In the genomic region with DNA sequence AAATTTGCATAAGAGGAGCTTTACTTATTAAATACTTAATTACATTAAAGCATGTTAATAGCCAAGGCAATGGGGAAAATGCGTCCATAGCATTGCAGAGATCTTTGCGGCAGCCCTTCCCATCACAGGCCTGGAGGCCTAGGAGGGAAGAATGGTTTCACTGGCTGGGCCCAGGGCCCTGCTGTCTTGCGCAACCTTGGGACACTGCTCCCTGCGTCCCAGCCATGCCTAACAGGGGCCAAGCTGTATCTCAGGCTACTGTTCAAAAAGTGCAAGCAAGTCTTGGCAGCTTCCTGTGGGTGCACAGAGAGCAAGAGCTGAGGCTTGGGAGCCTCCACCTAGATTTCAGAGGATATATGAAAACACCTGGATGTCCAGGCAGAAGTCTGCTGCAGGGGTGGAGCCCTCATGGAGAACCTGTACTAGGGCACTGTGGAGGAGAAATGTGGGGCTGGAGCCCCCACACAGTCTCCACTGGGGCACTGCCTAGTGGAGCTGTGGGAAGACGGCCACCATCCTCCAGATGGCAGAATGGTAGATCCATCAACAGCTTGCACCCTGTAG, we compare ENCODE assay signal across 2 cellular contexts.
TF ChIP-seq lines count a peak whose summit lies in the region.

No MANE protein-coding gene starts in this region.

TF ChIP-seq in HCT116, 20 proteins besides CTCF, POLR2A, EP300 and RAD21:
- TF ChIP-seq ZNF274 (IDR thresholded peaks at IDR 0.05; ENCODE audit: low read depth, low read length), result no peak
- peak; percentile 23; the same call in 1 of the 2 replicates for TF ChIP-seq CBX3 (IDR thresholded peaks at IDR 0.05; ENCODE audit: low read depth)

TF ChIP-seq in GM12878, 131 proteins besides CTCF, POLR2A, EP300 and RAD21:
- TF ChIP-seq CHD1 (IDR thresholded peaks at IDR 0.05; ENCODE audit: low read depth, low read length) (no peak), ATF7 (IDR thresholded peaks at IDR 0.05; ENCODE audit: low read depth) (no peak), CBX5 (IDR thresholded peaks at IDR 0.05; ENCODE audit: low read depth) (0 out of 2 replicates have a peak, but pooled peaks have one; percentile 55), EZH2 (IDR thresholded peaks at IDR 0.05; ENCODE audit: borderline replicate concordance, control insufficient read depth, low read depth, low read length) (no peak)
